ENCODE assay signal across 12 cellular contexts in genomic region chr3:136982520-136983138, GRCh38.
"Had no signal": no experiment of that assay in that cellular context is flagged by ENCODE, and none has a peak within 500 bp of the region (broad histone marks: within the 10 kb centered on the region; RNA-seq: fewer than 3 reads in every experiment).

No MANE protein-coding gene starts in this region.

- H3K4me3 ChIP-seq: neural progenitor cell, pancreas, smooth muscle cell, transverse colon had no signal

- ATAC-seq: esophagus mucosa; left lobe of liver; pancreas; stimulated activated naive B cell treated with anti-CD40 and anti-IgM and Interleukin-4, amounts not matched to agents 10 μg/mL and 1 μg/mL and 100 μg/mL, for 72 hours had no signal

- DNase-seq: activated CD4-positive, alpha-beta T cell treated with anti-CD3 and anti-CD28 coated beads, Interleukin-2, amount 50 U/mL, for 1 hour; amygdala; dermis blood vessel endothelial cell; endodermal cell; pancreas; stimulated activated naive B cell treated with anti-CD40 and anti-IgM and Interleukin-4, amounts not matched to agents 10 μg/mL and 1 μg/mL and 100 μg/mL, for 72 hours; substantia nigra; transverse colon had no signal

- H3K4me1 ChIP-seq: neural progenitor cell, pancreas had no signal

- H3K27ac ChIP-seq: neural progenitor cell, pancreas had no signal

- H3K27me3 ChIP-seq: neural progenitor cell, pancreas, transverse colon had no signal

- H3K36me3 ChIP-seq: neural progenitor cell, pancreas, transverse colon had no signal

- H3K9me3 ChIP-seq: pancreas, transverse colon had no signal
